ENCODE assay signal across 26 cellular contexts in the genomic region with DNA sequence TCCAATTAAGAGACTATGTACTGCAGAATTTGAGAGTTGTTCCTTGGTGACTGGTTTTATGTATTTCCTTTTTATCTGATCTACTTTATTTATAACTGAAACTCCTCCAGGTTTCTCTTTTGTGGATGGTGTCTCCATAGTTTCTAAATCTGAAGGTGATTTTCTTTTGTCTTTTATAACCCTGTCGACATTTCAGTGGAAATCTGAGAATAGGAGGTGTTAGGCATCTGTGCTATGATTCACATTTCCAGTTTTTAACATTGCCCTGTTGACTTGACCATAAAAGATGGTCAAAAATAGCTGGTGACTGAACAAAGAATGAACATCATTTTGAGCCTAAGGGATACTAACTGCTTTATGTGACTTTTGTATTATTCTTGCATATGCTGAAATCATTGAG.
DNase-seq lines count a peak whose midpoint lies in the region; ATAC-seq, FAIRE-seq and TF ChIP-seq lines count a peak whose summit lies in the region.
"Had no signal": no experiment of that assay in that cellular context is flagged by ENCODE, and none has a peak within 500 bp of the region (broad histone marks: within the 10 kb centered on the region; RNA-seq: fewer than 3 reads in every experiment).

No MANE protein-coding gene starts in this region.

- H3K36me3 ChIP-seq in IMR-90 (ENCODE audit: control insufficient read depth, insufficient read depth, low read length) (no peaks in the 10 kb centered on the region), skeletal muscle satellite cell (ENCODE audit: insufficient read depth, low read length) (no peaks in the 10 kb centered on the region)
- H3K36me3 ChIP-seq: BLaER1 had no signal

- no peaks in the 10 kb centered on the region for H3K27me3 ChIP-seq in IMR-90 (ENCODE audit: control insufficient read depth, insufficient read depth, low read length)
- H3K27me3 ChIP-seq in skeletal muscle satellite cell (ENCODE audit: control insufficient read depth, insufficient read depth, low read length), result no peaks in the 10 kb centered on the region
- H3K27me3 ChIP-seq: BLaER1 had no signal

- in situ Hi-C loops in IMR-90 (cut with MboI; ENCODE audit: low sequenced_read_pairs), result no loop called here

- H3K4me3 Mint-ChIP-seq in natural killer cell, result no peak overlapping the region
- H3K4me3 Mint-ChIP-seq: CD4-positive, alpha-beta T cell had no signal

- CTCF ChIA-PET in IMR-90 (lab: Yijun Ruan, JAX), result no interaction called here

- H3K9me3 ChIP-seq in IMR-90 (ENCODE audit: control insufficient read depth, insufficient read depth, low read length), result no peaks in the 10 kb centered on the region
- no peaks in the 10 kb centered on the region for H3K9me3 ChIP-seq in skeletal muscle satellite cell (replicated peaks; ENCODE audit: low read length)
- H3K9me3 ChIP-seq: A549, BLaER1, Caco-2 had no signal

- peak overlapping the region; percentile 95 for H2BK15ac ChIP-seq in IMR-90 (ENCODE audit: low read depth, low read length)

- no peak for TF ChIP-seq RAD21 in IMR-90 (IDR thresholded peaks at IDR 0.05; ENCODE audit: low read length)

- peak overlapping the region; percentile 90 for H3K4ac ChIP-seq in IMR-90 (ENCODE audit: low read depth, low read length)

- no TSS peak for BruUV-seq in IMR-90 (replicated peaks; lab: Mats Ljungman, UMichigan)

- H4K8ac ChIP-seq in IMR-90 (ENCODE audit: low read depth in 2 of 2, low read length in 2 of 2), result peak overlapping the region; percentile 82 to 91

- intact Hi-C loops in IMR-90 (cut with micrococcal nuclease), result no loop called here
- intact Hi-C loops in natural killer cell (cut with micrococcal nuclease), result no loop called here

- peak overlapping the region; percentile 93 for H2BK20ac ChIP-seq in IMR-90 (ENCODE audit: low read depth, low read length)

- no peaks in the 10 kb centered on the region for H3K9me3 Mint-ChIP-seq in natural killer cell
- H3K9me3 Mint-ChIP-seq: CD4-positive, alpha-beta T cell had no signal

- H3K4me2 ChIP-seq in IMR-90 (ENCODE audit: low read depth, low read length) (no peak overlapping the region; the same call in 1 of the 2 replicates), skeletal muscle satellite cell (ENCODE audit: low read length) (peak overlapping the region; percentile 7)
- H3K4me2 ChIP-seq: A549, BLaER1 had no signal

- TF ChIP-seq CTCF in IMR-90 (conservative IDR thresholded peaks at IDR 0.05; ENCODE audit: low read depth, low read length) (no peak), natural killer cell (IDR thresholded peaks at IDR 0.05) (no peak)

- H3K4me1 ChIP-seq in IMR-90 (ENCODE audit: control insufficient read depth, insufficient read depth, low read length) (peaks cover 24% of the 10 kb centered on the region), skeletal muscle satellite cell (ENCODE audit: control insufficient read depth, insufficient read depth, low read length) (peaks cover 50% of the 10 kb centered on the region)

- H3K9me1 ChIP-seq in IMR-90 (ENCODE audit: insufficient read depth, low read length), result peaks cover 16% of the 10 kb centered on the region

- H3K4me3 ChIP-seq in IMR-90 (ENCODE audit: insufficient read depth, low read depth, low read length) (no peak overlapping the region), skeletal muscle satellite cell (ENCODE audit: low read length) (no peak overlapping the region)
- H3K4me3 ChIP-seq: A549, BLaER1 had no signal

- H3K27ac ChIP-seq in IMR-90 (ENCODE audit: insufficient read depth, low read length), result peak overlapping the region; percentile 89
- H3K27ac ChIP-seq: A549, BLaER1, HL-60, RWPE1 had no signal

- peak overlapping the region; percentile 92 for H4K91ac ChIP-seq in IMR-90 (ENCODE audit: insufficient read depth, low read depth, low read length)

- no CpG with 5 or more reads among the region's 1 CpG for WGBS in IMR-90 (ENCODE audit: extremely low coverage in 2 of 2, insufficient read length in 1 of 2), 2 experiments

- peaks cover 3 to 20% of the 10 kb centered on the region in 2 experiments; a peak in 2 of 4 replicates for H3K79me1 ChIP-seq in IMR-90 (ENCODE audit: low read depth in 1 of 2, low read length in 2 of 2)

- H3K56ac ChIP-seq in IMR-90 (ENCODE audit: extremely low read depth, insufficient read depth, low read length), result peak overlapping the region; percentile 54; the same call in 1 of the 2 replicates

- DNase-seq in EL (peak; percentile 46), IMR-90 (peak; percentile 8), iPS-NIHi7 (ENCODE audit: extremely low spot score) (no peak), natural killer cell (no peak)
- DNase-seq in activated T-cell treated with anti-CD3 and anti-CD28 coated beads, Interleukin-2, amount 50 U/mL, for 1 hour, result no peak
- DNase-seq: Caco-2; CD4-positive, alpha-beta T cell; DND-41; GDM1; H7; KBM-7; NCI-H1092 treated with DMSO at 0.1 percent for 48 hours; NCI-H1436 treated with DMSO at 0.1 percent for 48 hours; NCI-H1930; NCI-H2227 treated with DMSO at 0.1 percent for 48 hours; NCI-H510A; SIG-M5 had no signal

- peaks cover 0 to 7% of the 10 kb centered on the region in 2 donors for H3K27me3 Mint-ChIP-seq in natural killer cell (ENCODE audit: low read depth in 2 of 2)

- H2AK5ac ChIP-seq in IMR-90 (ENCODE audit: low read depth, low read length), result peak overlapping the region; percentile 86

- H3K4me1 Mint-ChIP-seq in natural killer cell, result no peaks in the 10 kb centered on the region

- no peak overlapping the region for H2AK9ac ChIP-seq in IMR-90 (replicated peaks; ENCODE audit: low read depth, low read length, poor library complexity)

- POLR2A ChIA-PET in IMR-90 (lab: Charles Lee; ENCODE audit: unreplicated experiment), result no interaction called here

- H4K20me1 ChIP-seq in IMR-90 (ENCODE audit: insufficient read depth, low read length), result no peaks in the 10 kb centered on the region
- H4K20me1 ChIP-seq: BLaER1 had no signal

- H3K36me3 Mint-ChIP-seq in natural killer cell, result no peaks in the 10 kb centered on the region

- no peak overlapping the region for H3K27ac Mint-ChIP-seq in natural killer cell
- H3K27ac Mint-ChIP-seq: CD4-positive, alpha-beta T cell had no signal

- ATAC-seq in IMR-90 (ENCODE audit: low read depth), result no peak
- no peak for ATAC-seq in natural killer cell
- ATAC-seq in GM21717 (IDR thresholded peaks at IDR 0.05; ENCODE audit: unreplicated experiment), result no peak
- ATAC-seq: A549, HepG2 had no signal

- no peak overlapping the region for H2AFZ ChIP-seq in IMR-90 (replicated peaks; ENCODE audit: low read length, poor library complexity)

- H2BK120ac ChIP-seq in IMR-90 (ENCODE audit: low read depth, low read length), result peak overlapping the region; percentile 96

- H3K23ac ChIP-seq in IMR-90 (ENCODE audit: low read depth, low read length), result peak overlapping the region; percentile 84

- H2BK5ac ChIP-seq in IMR-90 (ENCODE audit: low read depth, low read length, poor library complexity, severe bottlenecking), result peak overlapping the region; percentile 92

- dilution Hi-C loops in IMR-90 (cut with HindIII; ENCODE audit: low sequenced_read_pairs, unreplicated experiment), result no loop called here

- H3K14ac ChIP-seq in IMR-90 (replicated peaks; ENCODE audit: low read depth, low read length), result peak overlapping the region; percentile 85

- H3K18ac ChIP-seq in IMR-90 (ENCODE audit: low read depth, low read length), result peak overlapping the region; percentile 78

- TF ChIP-seq POLR2A in IMR-90 (IDR thresholded peaks at IDR 0.05; ENCODE audit: low read depth, low read length), result no peak

- peak; percentile 5 for FAIRE-seq in islet of Langerhans (lab: Jason Lieb, UNC)
- FAIRE-seq: A549, GM18507, HepG2 had no signal

- peak overlapping the region; percentile 63 for H4K5ac ChIP-seq in IMR-90 (ENCODE audit: low read depth, low read length)

- peak overlapping the region; percentile 39; the same call in 1 of the 2 replicates for H3K9ac ChIP-seq in IMR-90 (ENCODE audit: low read depth, low read length)
- H3K9ac ChIP-seq in skeletal muscle satellite cell (ENCODE audit: low read depth, low read length), result peak overlapping the region; percentile 68
- H3K9ac ChIP-seq: BLaER1 had no signal

TF ChIP-seq in IMR-90, 13 proteins besides CTCF, POLR2A, EP300 and RAD21:
- TF ChIP-seq RFX5 (IDR thresholded peaks at IDR 0.05; ENCODE audit: low read depth, low read length) (no peak), MAZ (IDR thresholded peaks at IDR 0.05; ENCODE audit: borderline replicate concordance, low read depth, low read length) (no peak), FOS (IDR thresholded peaks at IDR 0.05; ENCODE audit: low read depth, low read length) (no peak), MXI1 (IDR thresholded peaks at IDR 0.05; ENCODE audit: borderline replicate concordance, low read depth, low read length) (no peak), BHLHE40 (IDR thresholded peaks at IDR 0.05; ENCODE audit: low read depth, low read length) (no peak), NFE2L2 (IDR thresholded peaks at IDR 0.05; ENCODE audit: low read depth, low read length) (no peak), CHD1 (IDR thresholded peaks at IDR 0.05; ENCODE audit: low read depth, low read length) (no peak), MAFK (IDR thresholded peaks at IDR 0.05; ENCODE audit: low read depth, low read length) (no peak), CEBPB (IDR thresholded peaks at IDR 0.05; ENCODE audit: low read depth, low read length) (no peak), RCOR1 (IDR thresholded peaks at IDR 0.05; ENCODE audit: insufficient replicate concordance, low read length) (no peak), SMC3 (IDR thresholded peaks at IDR 0.05; ENCODE audit: low read depth, low read length) (no peak)
- TF ChIP-seq, protein P1, sequence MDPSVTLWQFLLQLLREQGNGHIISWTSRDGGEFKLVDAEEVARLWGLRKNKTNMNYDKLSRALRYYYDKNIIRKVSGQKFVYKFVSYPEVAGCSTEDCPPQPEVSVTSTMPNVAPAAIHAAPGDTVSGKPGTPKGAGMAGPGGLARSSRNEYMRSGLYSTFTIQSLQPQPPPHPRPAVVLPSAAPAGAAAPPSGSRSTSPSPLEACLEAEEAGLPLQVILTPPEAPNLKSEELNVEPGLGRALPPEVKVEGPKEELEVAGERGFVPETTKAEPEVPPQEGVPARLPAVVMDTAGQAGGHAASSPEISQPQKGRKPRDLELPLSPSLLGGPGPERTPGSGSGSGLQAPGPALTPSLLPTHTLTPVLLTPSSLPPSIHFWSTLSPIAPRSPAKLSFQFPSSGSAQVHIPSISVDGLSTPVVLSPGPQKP (IDR thresholded peaks at IDR 0.05; ENCODE audit: borderline replicate concordance, low read depth, low read length), result no peak
- TF ChIP-seq, protein P2, sequence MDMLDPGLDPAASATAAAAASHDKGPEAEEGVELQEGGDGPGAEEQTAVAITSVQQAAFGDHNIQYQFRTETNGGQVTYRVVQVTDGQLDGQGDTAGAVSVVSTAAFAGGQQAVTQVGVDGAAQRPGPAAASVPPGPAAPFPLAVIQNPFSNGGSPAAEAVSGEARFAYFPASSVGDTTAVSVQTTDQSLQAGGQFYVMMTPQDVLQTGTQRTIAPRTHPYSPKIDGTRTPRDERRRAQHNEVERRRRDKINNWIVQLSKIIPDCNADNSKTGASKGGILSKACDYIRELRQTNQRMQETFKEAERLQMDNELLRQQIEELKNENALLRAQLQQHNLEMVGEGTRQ (IDR thresholded peaks at IDR 0.05; ENCODE audit: low read depth, low read length), result no peak
TF ChIP-seq in IMR-90: peak in this region for 0.

Comparison
In these comparisons a context has a peak if more than half of its experiments do, and no peak if none do; other contexts are left out.
1. DNase-seq: peak in EL (single experiment) and IMR-90 (single experiment); none in activated T-cell treated with anti-CD3 and anti-CD28 coated beads, Interleukin-2, amount 50 U/mL, for 1 hour (single experiment), iPS-NIHi7 (single experiment) and natural killer cell (single experiment).